Comparison of ENCODE assay signal across 15 cellular contexts in the genomic region with DNA sequence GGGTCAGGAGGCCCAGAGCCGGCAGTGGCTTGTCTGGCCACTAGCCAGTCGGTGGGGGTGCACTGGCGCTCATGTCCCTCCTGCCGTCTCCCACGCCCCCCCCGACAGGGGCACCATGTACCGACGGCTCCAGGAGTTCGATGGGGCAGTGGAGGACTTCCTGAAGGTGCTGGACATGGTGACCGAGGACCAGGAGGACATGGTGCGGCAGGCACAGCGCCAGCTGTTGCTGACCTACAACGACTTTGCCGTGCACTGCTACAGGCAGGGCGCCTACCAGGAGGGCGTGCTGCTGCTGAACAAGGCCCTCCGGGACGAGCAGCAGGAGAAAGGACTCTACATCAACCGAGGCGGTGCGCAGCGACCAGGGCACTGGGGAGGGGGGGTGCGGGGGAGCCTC. TPM values are rescaled to one million over a fixed set of nuclear protein-coding genes. Genes with fewer than 3 reads are reported as not detected.
A peak's percentile ranks its signal among the peaks of the same experiment; 100 is the strongest.
DNase-seq lines count a peak whose midpoint lies in the region; ATAC-seq, FAIRE-seq and TF ChIP-seq lines count a peak whose summit lies in the region.
"Had no signal": no experiment of that assay in that cellular context is flagged by ENCODE, and none has a peak within 500 bp of the region (broad histone marks: within the 10 kb centered on the region; RNA-seq: fewer than 3 reads in every experiment).

No MANE protein-coding gene starts in this region.

- no peaks in the 10 kb centered on the region for H4K20me1 ChIP-seq in H1 (replicated peaks in 1 of 2; ENCODE audit: control insufficient read depth in 1 of 2, insufficient read depth in 2 of 2, low read length in 2 of 2)

- no peaks in the 10 kb centered on the region for H3K79me2 ChIP-seq in H1 (ENCODE audit: control insufficient read depth in 1 of 2, insufficient read depth in 2 of 2, low read length in 2 of 2)
- H3K79me2 ChIP-seq: parathyroid adenoma had no signal

- H3K36me3 ChIP-seq in H1 (ENCODE audit: control insufficient read depth in 2 of 4, insufficient read depth in 4 of 4, low read length in 3 of 4) (no peaks in the 10 kb centered on the region), mucosa of descending colon (ENCODE audit: low read depth) (no peaks in the 10 kb centered on the region)

- H2AK5ac ChIP-seq in H1 (ENCODE audit: low read depth, low read length) = no peak overlapping the region

- FAIRE-seq in H1 (lab: Jason Lieb, UNC) = no peak
- FAIRE-seq: K562 had no signal

- no peak overlapping the region for H3K23ac ChIP-seq in H1 (ENCODE audit: insufficient read length)

- intact Hi-C loops in mucosa of descending colon (cut with DNase I, micrococcal nuclease) = loop anchor here in 1 of 2 donors (10.0 kb wide), 1 partner anchor 129 kb away; no protein-coding TSS in a partner anchor

- peaks cover 0 to 18% (median 13%) of the 10 kb centered on the region in 4 experiments; a peak in 5 of 7 replicates for H3K4me1 ChIP-seq in H1 (replicated peaks in 1 of 4; ENCODE audit: control insufficient read depth in 3 of 4, insufficient read depth in 4 of 4, low read length in 3 of 4)
- H3K4me1 ChIP-seq in mucosa of descending colon (ENCODE audit: low read depth) = peaks cover 10% of the 10 kb centered on the region
- H3K4me1 ChIP-seq: parathyroid adenoma had no signal

- peak overlapping the region; percentile 88 for H4K91ac ChIP-seq in H1 (replicated peaks; ENCODE audit: insufficient read length, low read length)

- TF ChIP-seq CTCF in H1 (IDR thresholded peaks at IDR 0.05; ENCODE audit: control extremely low read depth in 1 of 3, insufficient read depth in 1 of 3, low read depth in 1 of 3, low read length in 3 of 3) (no peak), mucosa of descending colon (IDR thresholded peaks at IDR 0.05) (no peak)

- no peak overlapping the region for H2BK120ac ChIP-seq in H1 (replicated peaks; ENCODE audit: low read depth, low read length)

- H3K9me3 ChIP-seq in H1 (ENCODE audit: insufficient read depth in 2 of 2, low read depth in 1 of 2, low read length in 1 of 2) (no peaks in the 10 kb centered on the region), mucosa of descending colon (no peaks in the 10 kb centered on the region)

- no peak overlapping the region; the same call in 1 of the 2 replicates for H3K18ac ChIP-seq in H1 (ENCODE audit: extremely low read depth, low read length)

- 0 out of 2 replicates have a peak overlapping the region, but pooled peaks have one; percentile 46 for H2AFZ ChIP-seq in H1 (ENCODE audit: low read length)
- H2AFZ ChIP-seq: parathyroid adenoma had no signal

- no peaks in the 10 kb centered on the region for H3K27me3 ChIP-seq in H1 (replicated peaks in 1 of 4; ENCODE audit: control insufficient read depth in 3 of 4, extremely low read depth in 1 of 4, insufficient read depth in 3 of 4, low read length in 3 of 4)

- no peak overlapping the region for H3K56ac ChIP-seq in H1 (replicated peaks; ENCODE audit: insufficient read length, low read depth, low read length)

- WGBS in H1 (ENCODE audit: extremely low coverage in 1 of 2, insufficient coverage in 1 of 2, insufficient read length in 1 of 2, insufficient replicate concordance in 2 of 2, low coverage in 1 of 2, low lambda C conversion rate in 2 of 2, missing lambda C conversion rate in 1 of 2), 2 experiments = 83% methylated on average over 18 of the region's 23 CpGs; no CpG with 5 or more reads in 1 of the 2 experiments

- 0 out of 2 replicates have a peak overlapping the region, but pooled peaks have one; percentile 17 for H2BK12ac ChIP-seq in H1 (ENCODE audit: low read depth, low read length)

- DNase-seq in COLO668 (lab: John Stamatoyannopoulos, UW; ENCODE audit: unreplicated experiment) (peak; percentile 42), H1 (ENCODE audit: low read depth in 1 of 2, low spot score in 2 of 2) (no peak), mucosa of descending colon (no peak), SW 1271 (lab: John Stamatoyannopoulos, UW) (no peak), kidney glomerular epithelial cell (lab: John Stamatoyannopoulos, UW) (no peak)
- DNase-seq: activated gamma-delta T cell, NCI-H1105 had no signal

- no peaks in the 10 kb centered on the region for H3K79me1 ChIP-seq in H1 (ENCODE audit: low read depth, low read length)

- H2BK5ac ChIP-seq in H1 (ENCODE audit: low read depth, low read length) = 0 out of 2 replicates have a peak overlapping the region, but pooled peaks have one; percentile 60

- H3K14ac ChIP-seq in H1 (ENCODE audit: insufficient read length) = no peak overlapping the region

- no peak overlapping the region for H3K27ac ChIP-seq in H1 (ENCODE audit: low read depth, low read length)
- H3K27ac ChIP-seq: parathyroid adenoma had no signal

- no peaks in the 10 kb centered on the region for H3K23me2 ChIP-seq in H1 (ENCODE audit: low read depth, low read length)

- peak overlapping the region; percentile 95; the same call in 1 of the 2 replicates for H2BK15ac ChIP-seq in H1 (ENCODE audit: low read length)

- POLR2A ChIA-PET in H1 (lab: Charles Lee; ENCODE audit: partially characterized antibody) = interaction anchor here (1.0 to 3.2 kb wide), 3 partner anchors 10 to 29 kb away, joined by 3 to 11 read pairs (median 3); a partner anchor contains a TSS

- ATAC-seq in mucosa of descending colon (peak; percentile 52), HG03469 (IDR thresholded peaks at IDR 0.05; ENCODE audit: unreplicated experiment) (no peak)
- no peak for ATAC-seq in activated CD4-positive, CD25-positive, alpha-beta regulatory T cell treated with anti-CD3 and anti-CD28 coated beads, Interleukin-2, amount 50 U/mL, for 24 hours
- ATAC-seq: stimulated activated memory B cell treated with anti-CD40 and anti-IgM and Interleukin-4, amounts not matched to agents 10 μg/mL and 1 μg/mL and 100 μg/mL, for 72 hours had no signal

- TF ChIP-seq RAD21 in Ishikawa (IDR thresholded peaks at IDR 0.05; ENCODE audit: low read depth) (no peak), H1 (IDR thresholded peaks at IDR 0.05 in 1 of 2, conservative IDR thresholded peaks at IDR 0.05 in 1 of 2; ENCODE audit: low read depth in 2 of 2, low read length in 2 of 2) (no peak)

- CTCF ChIA-PET in H1 (lab: Charles Lee; ENCODE audit: partially characterized antibody) = interaction anchor here (0.6 to 3.4 kb wide), 9 partner anchors 11 to 256 kb away, joined by 3 to 22 read pairs (median 4); a partner anchor contains a TSS

- H3K4me2 ChIP-seq in H1 (ENCODE audit: insufficient read depth in 1 of 2, low read depth in 2 of 2, low read length in 2 of 2) = 0 out of 4 replicates have a peak overlapping the region, but pooled peaks have one; percentile 4 to 27
- H3K4me2 ChIP-seq: smooth muscle cell had no signal

- H3K4ac ChIP-seq in H1 (replicated peaks; ENCODE audit: insufficient read length, low read depth, low read length) = no peak overlapping the region

- H2BK20ac ChIP-seq in H1 (ENCODE audit: low read length) = 0 out of 2 replicates have a peak overlapping the region, but pooled peaks have one; percentile 72

- H4K5ac ChIP-seq in H1 (ENCODE audit: insufficient read length, low read depth, low read length) = no peak overlapping the region

- H3K9ac ChIP-seq in H1 (replicated peaks in 1 of 4; ENCODE audit: extremely low read depth in 1 of 4, low read depth in 3 of 4, low read length in 3 of 4) = no peak overlapping the region
- H3K9ac ChIP-seq: parathyroid adenoma had no signal

- H3K4me3 ChIP-seq in H1 (ENCODE audit: extremely low read depth in 1 of 4, insufficient read depth in 2 of 4, low read depth in 3 of 4, low read length in 4 of 4) = peak overlapping the region in 1 of 4 experiments; percentile 16; a peak in 1 of 8 replicates
- H3K4me3 ChIP-seq in mucosa of descending colon = no peak overlapping the region
- H3K4me3 ChIP-seq: K562, smooth muscle cell had no signal

- TF ChIP-seq POLR2A in H1 (IDR thresholded peaks at IDR 0.05; ENCODE audit: control extremely low read depth in 1 of 2, low read depth in 2 of 2, low read length in 2 of 2) = no peak

- no peak for TF ChIP-seq EP300 in Ishikawa (IDR thresholded peaks at IDR 0.05; ENCODE audit: borderline replicate concordance)
- TF ChIP-seq EP300 in H1 (IDR thresholded peaks at IDR 0.05; ENCODE audit: borderline replicate concordance in 1 of 2, low read depth in 2 of 2, low read length in 2 of 2) = no peak

- peak overlapping the region; percentile 28; the same call in 1 of the 2 replicates for H4K8ac ChIP-seq in H1 (ENCODE audit: extremely low read depth, insufficient read depth, low read length)

RNA-seq across cellular contexts. Expression of a gene that starts 8.1 kb away (rescaled TPM):
- total RNA-seq in H1 (2021; fragmentation: NEBNext Ultra II Directional; extraction: Animal tissue kit (Norgen Biotek cat#: 25700)) = not detected in 2 replicates
- 0.03 TPM in 2 replicates for polyA plus RNA-seq in H1 (2011; rRNA removed)
- polyA plus RNA-seq in H1 (2011; cell fraction: cytosol; rRNA removed) = 0.03 TPM
- 0.11 TPM for polyA plus RNA-seq in H1 (2011; cell fraction: nucleus; rRNA removed)
- polyA plus RNA-seq in H1 (2012, experiment 1 of 2) = 0.08 TPM in 2 of 4 replicates, not detected in the others
- polyA plus RNA-seq in H1 (2012, experiment 2 of 2) = not detected
- polyA plus RNA-seq in H1 (2013, experiment 1 of 2) = 0.02 TPM
- polyA plus RNA-seq in H1 (2013, experiment 2 of 2) = 0.02 TPM
- polyA minus RNA-seq in H1 (2011; rRNA and poly(A)+ RNA removed) = 0.06 TPM in 1 of 2 replicates, not detected in the other
- not detected for polyA minus RNA-seq in H1 (2011; cell fraction: cytosol; rRNA and poly(A)+ RNA removed)
- polyA minus RNA-seq in H1 (2011; cell fraction: nucleus; rRNA and poly(A)+ RNA removed) = not detected
- under 1 TPM in 1 of 3 donors, not detected in 2; 0.31 TPM for total RNA-seq in mucosa of descending colon
- total RNA-seq: K562, smooth muscle cell, urinary bladder had no signal
- polyA plus RNA-seq: urinary bladder had no signal

RNA-seq across cellular contexts. Expression of a gene that starts 8.5 kb away (rescaled TPM):
- total RNA-seq in H1 (2021; fragmentation: NEBNext Ultra II Directional; extraction: Animal tissue kit (Norgen Biotek cat#: 25700)) = 11.1 and 11.2 TPM in 2 replicates
- 19.8 and 26.4 TPM in 2 replicates for polyA plus RNA-seq in H1 (2011; rRNA removed)
- 19.3 TPM for polyA plus RNA-seq in H1 (2011; cell fraction: cytosol; rRNA removed)
- polyA plus RNA-seq in H1 (2011; cell fraction: nucleus; rRNA removed) = 15.4 TPM
- polyA plus RNA-seq in H1 (2012, experiment 1 of 2) = 4.3 to 12.8 TPM (median 10.2 TPM) in 4 replicates
- 9.6 TPM for polyA plus RNA-seq in H1 (2012, experiment 2 of 2)
- polyA plus RNA-seq in H1 (2013, experiment 1 of 2) = 5.9 TPM
- 6.8 TPM for polyA plus RNA-seq in H1 (2013, experiment 2 of 2)
- 1.8 and 3.4 TPM in 2 replicates for polyA minus RNA-seq in H1 (2011; rRNA and poly(A)+ RNA removed)
- polyA minus RNA-seq in H1 (2011; cell fraction: cytosol; rRNA and poly(A)+ RNA removed) = 7.9 TPM
- 8.3 TPM for polyA minus RNA-seq in H1 (2011; cell fraction: nucleus; rRNA and poly(A)+ RNA removed)
- total RNA-seq in mucosa of descending colon = 10 to 100 TPM in 2 of 3 donors, 1 to 10 TPM in 1; 5.1 to 10.5 (median 10.3) TPM

RNA-seq across cellular contexts. Expression of a gene that starts 11.1 kb away (rescaled TPM):
- 18.4 and 18.7 TPM in 2 replicates for total RNA-seq in H1 (2021; fragmentation: NEBNext Ultra II Directional; extraction: Animal tissue kit (Norgen Biotek cat#: 25700))
- 24.9 and 34.2 TPM in 2 replicates for polyA plus RNA-seq in H1 (2011; rRNA removed)
- 18.8 TPM for polyA plus RNA-seq in H1 (2011; cell fraction: cytosol; rRNA removed)
- polyA plus RNA-seq in H1 (2011; cell fraction: nucleus; rRNA removed) = 24.8 TPM
- 10.1 to 23.2 TPM (median 21.4 TPM) in 4 replicates for polyA plus RNA-seq in H1 (2012, experiment 1 of 2)
- polyA plus RNA-seq in H1 (2012, experiment 2 of 2) = 18.1 TPM
- polyA plus RNA-seq in H1 (2013, experiment 1 of 2) = 18.7 TPM
- 21.8 TPM for polyA plus RNA-seq in H1 (2013, experiment 2 of 2)
- polyA minus RNA-seq in H1 (2011; rRNA and poly(A)+ RNA removed) = 4.3 and 4.4 TPM in 2 replicates
- polyA minus RNA-seq in H1 (2011; cell fraction: cytosol; rRNA and poly(A)+ RNA removed) = 11.2 TPM
- polyA minus RNA-seq in H1 (2011; cell fraction: nucleus; rRNA and poly(A)+ RNA removed) = 9.3 TPM
- 10 to 100 TPM; 19.7 to 30.2 (median 28.2) TPM for total RNA-seq in mucosa of descending colon

RNA-seq across cellular contexts. Expression of a gene that starts 17.2 kb away (rescaled TPM):
- total RNA-seq in H1 (2021; fragmentation: NEBNext Ultra II Directional; extraction: Animal tissue kit (Norgen Biotek cat#: 25700)) = not detected in 2 replicates
- 0.05 TPM in 1 of 2 replicates, not detected in the other for polyA plus RNA-seq in H1 (2011; rRNA removed)
- 0.03 TPM for polyA plus RNA-seq in H1 (2011; cell fraction: cytosol; rRNA removed)
- 0.17 TPM for polyA plus RNA-seq in H1 (2011; cell fraction: nucleus; rRNA removed)
- polyA plus RNA-seq in H1 (2012, experiment 1 of 2) = 1.1 to 1.8 TPM (median 1.4 TPM) in 4 replicates
- polyA plus RNA-seq in H1 (2012, experiment 2 of 2) = 0.62 TPM
- 0.06 TPM for polyA plus RNA-seq in H1 (2013, experiment 1 of 2)
- 0.02 TPM for polyA plus RNA-seq in H1 (2013, experiment 2 of 2)
- 0.06 TPM in 1 of 2 replicates, not detected in the other for polyA minus RNA-seq in H1 (2011; rRNA and poly(A)+ RNA removed)
- not detected for polyA minus RNA-seq in H1 (2011; cell fraction: cytosol; rRNA and poly(A)+ RNA removed)
- polyA minus RNA-seq in H1 (2011; cell fraction: nucleus; rRNA and poly(A)+ RNA removed) = not detected
- total RNA-seq in mucosa of descending colon = under 1 TPM in 2 of 3 donors, not detected in 1; 0.12 to 0.28 TPM
- total RNA-seq: K562, smooth muscle cell, urinary bladder had no signal

RNA-seq across cellular contexts. Expression of a gene that starts 54.5 kb away (rescaled TPM):
- total RNA-seq in H1 (2021; fragmentation: NEBNext Ultra II Directional; extraction: Animal tissue kit (Norgen Biotek cat#: 25700)) = 6.4 and 7.3 TPM in 2 replicates
- polyA plus RNA-seq in H1 (2011; rRNA removed) = 8.1 and 12.3 TPM in 2 replicates
- 4.1 TPM for polyA plus RNA-seq in H1 (2011; cell fraction: cytosol; rRNA removed)
- polyA plus RNA-seq in H1 (2011; cell fraction: nucleus; rRNA removed) = 7.2 TPM
- 3.5 to 7.1 TPM (median 5.6 TPM) in 4 replicates for polyA plus RNA-seq in H1 (2012, experiment 1 of 2)
- polyA plus RNA-seq in H1 (2012, experiment 2 of 2) = 5.4 TPM
- 2.8 TPM for polyA plus RNA-seq in H1 (2013, experiment 1 of 2)
- polyA plus RNA-seq in H1 (2013, experiment 2 of 2) = 2.7 TPM
- polyA minus RNA-seq in H1 (2011; rRNA and poly(A)+ RNA removed) = 4.2 and 4.4 TPM in 2 replicates
- 3.4 TPM for polyA minus RNA-seq in H1 (2011; cell fraction: cytosol; rRNA and poly(A)+ RNA removed)
- 9.1 TPM for polyA minus RNA-seq in H1 (2011; cell fraction: nucleus; rRNA and poly(A)+ RNA removed)
- 1 to 10 TPM; 3.2 to 7.4 (median 4.7) TPM for total RNA-seq in mucosa of descending colon
- total RNA-seq: smooth muscle cell had no signal
